8 cellular contexts compared by ENCODE assay signal in the genomic region with DNA sequence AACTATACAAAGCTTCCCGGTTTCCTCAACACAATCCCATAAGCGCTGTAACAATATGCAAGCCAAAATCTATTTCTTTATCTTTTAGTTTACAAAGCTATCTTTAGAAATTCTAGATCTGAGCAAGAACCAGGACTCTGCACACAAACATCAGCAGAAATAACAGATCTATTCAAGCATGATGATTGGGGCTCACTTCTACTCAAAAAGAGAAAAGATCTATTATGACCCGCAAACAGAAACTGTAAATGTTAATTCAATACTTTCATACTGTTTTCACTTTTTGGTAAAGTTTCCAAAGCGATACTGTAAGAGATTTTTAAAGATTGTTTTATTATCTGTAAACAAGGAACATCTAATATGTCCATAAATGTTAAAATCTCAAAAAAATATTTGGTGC.
DNase-seq lines count a peak whose midpoint lies in the region; ATAC-seq and TF ChIP-seq lines count a peak whose summit lies in the region.

No MANE protein-coding gene starts in this region.

- H3K27ac Mint-ChIP-seq in HFFc6 (no peak overlapping the region), brain (peak overlapping the region in 3 of 5 experiments; percentile 18 to 97 (median 97))

- no peaks in the 10 kb centered on the region; the same call in none of the 2 replicates for H3K4me1 ChIP-seq in BE2C
- H3K4me1 ChIP-seq in muscle layer of duodenum (ENCODE audit: control insufficient read depth in 1 of 2, insufficient read depth in 2 of 2, low read length in 2 of 2), result peaks cover 0 to 12% of the 10 kb centered on the region in 2 donors

- no peaks in the 10 kb centered on the region for H3K27me3 ChIP-seq in BE2C
- H3K27me3 ChIP-seq in muscle layer of duodenum (ENCODE audit: low read depth, low read length), result no peaks in the 10 kb centered on the region

- H3K4me3 ChIP-seq in BE2C (ENCODE audit: low read depth, low read length), result peak overlapping the region; percentile 74
- peak overlapping the region; percentile 84 to 89 for H3K4me3 ChIP-seq in muscle layer of duodenum (ENCODE audit: low read depth in 1 of 2, low read length in 2 of 2)

- no peak for TF ChIP-seq CTCF in BE2C (IDR thresholded peaks at IDR 0.05; ENCODE audit: low read depth, low read length)
- no peak for TF ChIP-seq CTCF in HFFc6 (IDR thresholded peaks at IDR 0.05)
- TF ChIP-seq CTCF in brain (conservative IDR thresholded peaks at IDR 0.05), result no peak

- H3K27me3 Mint-ChIP-seq in HFFc6 (ENCODE audit: insufficient read depth), result no peaks in the 10 kb centered on the region
- H3K27me3 Mint-ChIP-seq in brain, result peaks cover 3% of the 10 kb centered on the region

- no peak for DNase-seq in BE2C
- DNase-seq in HFFc6, result no peak
- no peak for DNase-seq in left lobe of liver (ENCODE audit: low spot score)
- DNase-seq in glomerular visceral epithelial cell (ENCODE audit: extremely low spot score), result no peak

- H3K36me3 ChIP-seq in BE2C (no peaks in the 10 kb centered on the region), muscle layer of duodenum (ENCODE audit: control insufficient read depth in 1 of 2, insufficient read depth in 2 of 2, low read length in 2 of 2) (no peaks in the 10 kb centered on the region)

- peaks cover 32% of the 10 kb centered on the region for H3K4me1 Mint-ChIP-seq in HFFc6 (ENCODE audit: low read depth)
- peaks cover 63% of the 10 kb centered on the region for H3K4me1 Mint-ChIP-seq in brain

- peak overlapping the region; percentile 95 for H3K4me3 Mint-ChIP-seq in HFFc6
- peak overlapping the region; percentile 92 to 100 (median 95) for H3K4me3 Mint-ChIP-seq in brain

- no peaks in the 10 kb centered on the region for H3K9me3 ChIP-seq in BE2C
- H3K9me3 ChIP-seq in muscle layer of duodenum (ENCODE audit: control insufficient read depth in 1 of 2, low read length in 2 of 2), result no peaks in the 10 kb centered on the region

- ATAC-seq in left lobe of liver, result no peak
- no peak for ATAC-seq in HG03196 (IDR thresholded peaks at IDR 0.05; ENCODE audit: unreplicated experiment)
- ATAC-seq in HG03378 (IDR thresholded peaks at IDR 0.05; ENCODE audit: unreplicated experiment), result no peak

- H3K9me3 Mint-ChIP-seq in HFFc6, result no peaks in the 10 kb centered on the region
- peaks cover 0 to 2% (median 0%) of the 10 kb centered on the region in 5 experiments for H3K9me3 Mint-ChIP-seq in brain

- no peaks in the 10 kb centered on the region for H3K36me3 Mint-ChIP-seq in HFFc6 (ENCODE audit: low read depth)
- H3K36me3 Mint-ChIP-seq in brain, result no peaks in the 10 kb centered on the region

- H3K27ac ChIP-seq in muscle layer of duodenum (ENCODE audit: low read length), result peak overlapping the region; percentile 97
